In the genomic region with DNA sequence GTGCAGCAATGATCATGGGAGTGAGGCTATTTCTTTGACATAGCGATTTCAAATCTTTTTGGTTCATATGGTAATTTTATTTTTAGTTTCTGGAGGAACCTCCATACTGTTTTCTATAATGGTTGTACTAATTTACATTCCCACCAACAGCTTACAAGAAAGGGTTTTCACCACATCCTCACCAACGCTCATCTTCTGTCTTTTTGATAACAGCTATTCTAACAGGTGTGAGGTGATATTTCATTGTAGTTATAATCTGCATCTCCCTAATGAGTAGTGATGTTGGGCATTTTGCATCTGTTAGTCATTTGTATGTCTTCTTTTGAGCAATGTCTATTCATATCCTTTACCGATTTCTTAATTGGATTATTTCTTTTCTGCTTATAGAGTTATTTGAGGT, we compare ENCODE assay signal across 33 cellular contexts.
"Had no signal": no experiment of that assay in that cellular context is flagged by ENCODE, and none has a peak within 500 bp of the region (broad histone marks: within the 10 kb centered on the region; RNA-seq: fewer than 3 reads in every experiment).

No MANE protein-coding gene starts in this region.

- H3K4me1 ChIP-seq: adrenal gland, ascending aorta, body of pancreas, breast epithelium had no signal

- ATAC-seq: activated naive CD4-positive, alpha-beta T cell treated with anti-CD3 and anti-CD28 coated beads, Interleukin-2, amount 50 U/mL, for 72 hours; activated naive CD8-positive, alpha-beta T cell treated with anti-CD3 and anti-CD28 coated beads, Interleukin-2, amount 50 U/mL, for 24 hours; activated T-cell treated with anti-CD3 and anti-CD28 coated beads, Interleukin-2, amount 50 U/mL, for 4 hours; activated T-cell treated with anti-CD3 and anti-CD28 coated beads, Interleukin-2, amount 50 U/mL, for 72 hours; activated T-helper 17 cell treated with anti-CD3 and anti-CD28 coated beads, Interleukin-2, amount 50 U/mL, for 72 hours; body of pancreas had no signal

- H3K9me3 ChIP-seq: adrenal gland, ascending aorta, body of pancreas, breast epithelium had no signal

- FAIRE-seq: astrocyte, bronchial epithelial cell had no signal

- H3K27ac ChIP-seq: adrenal gland, ascending aorta, body of pancreas, brain microvascular endothelial cell, breast epithelium, cardiac muscle cell had no signal

- H3K4me3 ChIP-seq: adrenal gland, ascending aorta, body of pancreas, breast epithelium, cardiac muscle cell had no signal

- H3K36me3 ChIP-seq: adrenal gland, ascending aorta, brain microvascular endothelial cell, breast epithelium, cardiac muscle cell had no signal

- DNase-seq: activated effector memory CD4-positive, alpha-beta T cell treated with anti-CD3 and anti-CD28 coated beads, Interleukin-2, amount 50 U/mL, for 16 hours; activated effector memory CD4-positive, alpha-beta T cell treated with Interleukin-2 at 50 U/mL for 16 hours; activated gamma-delta T cell; activated gamma-delta T cell treated with Interleukin-2 at 50 U/mL for 16 hours; activated naive CD4-positive, alpha-beta T cell; activated naive CD4-positive, alpha-beta T cell treated with anti-CD3 and anti-CD28 coated beads for 36 hours; activated naive CD4-positive, alpha-beta T cell treated with anti-CD3 and anti-CD28 coated beads, Interleukin-2, amount 10 ng/mL, durations not matched to agents 7 days and 5 days; activated naive CD4-positive, alpha-beta T cell treated with anti-CD3 and anti-CD28 coated beads, Interleukin-2, amount 50 U/mL, for 16 hours; activated naive CD4-positive, alpha-beta T cell treated with Interleukin-2 at 50 U/mL for 16 hours; activated naive CD8-positive, alpha-beta T cell treated with anti-CD3 and anti-CD28 coated beads for 36 hours; activated naive CD8-positive, alpha-beta T cell treated with anti-CD3 and anti-CD28 coated beads, Interleukin-2, amount 10 ng/mL, durations not matched to agents 7 days and 5 days; activated naive CD8-positive, alpha-beta T cell treated with anti-CD3 and anti-CD28 coated beads, Interleukin-2, amount 50 U/mL, for 24 hours; activated T-cell treated with anti-CD3 and anti-CD28 coated beads, Interleukin-2, amount 50 U/mL, for 24 hours; activated T-cell treated with anti-CD3 and anti-CD28 coated beads, Interleukin-2, amount 50 U/mL, for 4 hours; activated T-cell treated with anti-CD3 and anti-CD28 coated beads, Interleukin-2, amount 50 U/mL, for 48 hours; activated T-cell treated with anti-CD3 and anti-CD28 coated beads, Interleukin-2, amount 50 U/mL, for 72 hours; adrenal gland; amniotic stem cell; amygdala; anterior cingulate cortex; aorta; body of pancreas; brain microvascular endothelial cell; caudate nucleus; central memory CD4-positive, alpha-beta T cell; cerebellar nuclear complex had no signal

- H3K27me3 ChIP-seq: adrenal gland, ascending aorta, body of pancreas, brain microvascular endothelial cell, breast epithelium, cardiac muscle cell had no signal
